ENCODE assay signal across 8 cellular contexts in the genomic region with DNA sequence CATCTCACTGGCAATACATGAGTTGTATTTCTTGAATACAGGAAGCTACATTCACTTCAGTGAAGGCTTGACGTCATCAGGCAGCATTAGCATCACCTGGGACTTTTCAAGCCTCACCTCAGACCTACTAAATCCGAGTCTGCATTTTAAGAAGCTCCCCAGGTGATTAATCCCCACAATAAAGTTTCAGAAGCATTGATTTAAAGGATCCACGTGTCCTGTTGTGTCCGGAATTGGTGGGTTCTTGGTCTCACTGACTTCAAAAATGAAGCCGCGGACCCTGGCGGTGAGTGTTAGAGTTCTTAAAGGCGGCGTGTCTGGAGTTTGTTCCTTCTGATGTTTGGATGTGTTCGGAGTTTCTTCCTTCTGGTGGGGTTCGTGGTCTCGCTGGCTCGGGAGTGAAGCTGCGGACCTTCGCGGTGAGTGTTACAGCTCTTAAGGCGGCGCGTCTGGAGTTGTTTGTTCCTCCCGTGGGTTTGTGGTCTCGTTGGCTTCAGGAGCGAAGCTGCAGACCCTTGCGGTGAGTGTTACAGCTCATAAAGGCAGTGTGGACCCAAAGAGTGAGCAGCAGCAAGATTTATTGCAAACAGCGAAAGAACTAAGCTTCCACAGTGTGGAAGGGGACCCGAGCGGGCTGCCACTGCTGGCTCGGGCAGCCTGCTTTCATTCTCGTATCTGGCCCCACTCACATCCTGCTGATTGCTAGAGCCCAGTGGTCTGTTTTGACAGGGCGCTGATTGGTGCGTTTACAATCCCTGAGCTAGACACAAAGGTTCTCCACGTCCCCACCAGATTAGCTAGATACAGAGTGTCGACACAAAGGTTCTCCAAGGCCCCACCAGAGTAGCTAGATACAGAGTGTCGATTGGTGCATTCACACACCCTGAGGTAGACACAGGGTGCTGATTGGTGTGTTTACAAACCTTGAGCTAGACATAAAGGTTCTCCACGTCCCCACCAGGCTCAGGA.
DNase-seq lines count a peak whose midpoint lies in the region; ATAC-seq and TF ChIP-seq lines count a peak whose summit lies in the region.
"Not testable (repeated sequence)": the region's sequence is repeated elsewhere in the genome, so short reads cannot be mapped to it uniquely, and the experiment has no call there.

No MANE protein-coding gene starts in this region.

- not testable (repeated sequence) for H3K9me3 Mint-ChIP-seq in T-helper 1 cell treated with Interleukin-12 subunit alpha and Interleukin-12 subunit beta and Interleukin-4 antibody, amounts not matched to agents 30 μg/mL and 1 μg/mL, for 36 hours; activated T-cell treated with anti-CD3 and anti-CD28 coated beads, Interleukin-2, amount 50 U/mL, for 72 hours

- TF ChIP-seq POLR2A in esophagus muscularis mucosa (IDR thresholded peaks at IDR 0.05; ENCODE audit: low read depth), result not testable (repeated sequence)
- peak in 1 of 4 donors; percentile 20 for TF ChIP-seq POLR2A in upper lobe of left lung (IDR thresholded peaks at IDR 0.05)

- peak; percentile 62 to 66 for DNase-seq in activated T-cell treated with anti-CD3 and anti-CD28 coated beads, Interleukin-2, amount 50 U/mL, for 72 hours
- not testable (repeated sequence) for DNase-seq in esophagus muscularis mucosa (ENCODE audit: extremely low spot score)
- DNase-seq in stimulated activated CD4-positive, alpha-beta T cell treated with anti-CD3 and anti-CD28 coated beads, Interleukin-15, amount 100 ng/mL, for 24 hours, result peak; percentile 48
- peak in 1 of 2 donors; percentile 27 for DNase-seq in upper lobe of left lung

- not testable (repeated sequence) for H3K36me3 Mint-ChIP-seq in T-helper 1 cell treated with Interleukin-12 subunit alpha and Interleukin-12 subunit beta and Interleukin-4 antibody, amounts not matched to agents 30 μg/mL and 1 μg/mL, for 36 hours (ENCODE audit: low read depth); activated T-cell treated with anti-CD3 and anti-CD28 coated beads, Interleukin-2, amount 50 U/mL, for 72 hours (ENCODE audit: insufficient read depth in 2 of 2)

- H3K27ac ChIP-seq in esophagus muscularis mucosa (replicated peaks in 1 of 4); upper lobe of left lung: not testable (repeated sequence)

- WGBS in esophagus muscularis mucosa, result 75% methylated on average over 34 of the region's 34 CpGs
- WGBS in upper lobe of left lung, 2 donors, result 53 to 70% methylated on average over 33 to 34 of the region's 34 CpGs

- H3K4me1 Mint-ChIP-seq in T-helper 1 cell treated with Interleukin-12 subunit alpha and Interleukin-12 subunit beta and Interleukin-4 antibody, amounts not matched to agents 30 μg/mL and 1 μg/mL, for 36 hours (ENCODE audit: low read depth), result peaks cover 11% of the 10 kb centered on the region
- peaks cover 20% of the 10 kb centered on the region for H3K4me1 Mint-ChIP-seq in activated T-cell treated with anti-CD3 and anti-CD28 coated beads, Interleukin-2, amount 50 U/mL, for 72 hours (ENCODE audit: low read depth)

- not testable (repeated sequence) for H3K27me3 Mint-ChIP-seq in T-helper 1 cell treated with Interleukin-12 subunit alpha and Interleukin-12 subunit beta and Interleukin-4 antibody, amounts not matched to agents 30 μg/mL and 1 μg/mL, for 36 hours (ENCODE audit: low read depth); activated T-cell treated with anti-CD3 and anti-CD28 coated beads, Interleukin-2, amount 50 U/mL, for 72 hours (ENCODE audit: low read depth)

- H3K4me1 ChIP-seq in esophagus muscularis mucosa, upper lobe of left lung: not testable (repeated sequence)

- H3K4me3 Mint-ChIP-seq in T-helper 1 cell treated with Interleukin-12 subunit alpha and Interleukin-12 subunit beta and Interleukin-4 antibody, amounts not matched to agents 30 μg/mL and 1 μg/mL, for 36 hours, result peak overlapping the region; percentile 92
- H3K4me3 Mint-ChIP-seq in activated T-cell treated with anti-CD3 and anti-CD28 coated beads, Interleukin-2, amount 50 U/mL, for 72 hours, result peak overlapping the region; percentile 89 to 96

- H3K27me3 ChIP-seq in esophagus muscularis mucosa, upper lobe of left lung: not testable (repeated sequence)

- H3K27ac Mint-ChIP-seq in T-helper 1 cell treated with Interleukin-12 subunit alpha and Interleukin-12 subunit beta and Interleukin-4 antibody, amounts not matched to agents 30 μg/mL and 1 μg/mL, for 36 hours, result peak overlapping the region; percentile 95
- H3K27ac Mint-ChIP-seq in activated T-cell treated with anti-CD3 and anti-CD28 coated beads, Interleukin-2, amount 50 U/mL, for 72 hours, result peak overlapping the region; percentile 72

- not testable (repeated sequence) for TF ChIP-seq EP300 in esophagus muscularis mucosa (IDR thresholded peaks at IDR 0.05); upper lobe of left lung (IDR thresholded peaks at IDR 0.05)

- H3K36me3 ChIP-seq in esophagus muscularis mucosa, upper lobe of left lung: not testable (repeated sequence)

- not testable (repeated sequence) for TF ChIP-seq CTCF in esophagus muscularis mucosa (IDR thresholded peaks at IDR 0.05); upper lobe of left lung (IDR thresholded peaks at IDR 0.05)

- H3K4me3 ChIP-seq in esophagus muscularis mucosa (peak overlapping the region; percentile 1 to 43 (median 30)), upper lobe of left lung (peak overlapping the region in 3 of 4 donors; percentile 21 to 41 (median 33))

- ATAC-seq in GM18520 (IDR thresholded peaks at IDR 0.05; ENCODE audit: unreplicated experiment) (peak; percentile 73), GM21717 (IDR thresholded peaks at IDR 0.05; ENCODE audit: unreplicated experiment) (peak; percentile 87), HG03159 (IDR thresholded peaks at IDR 0.05; ENCODE audit: unreplicated experiment) (peak; percentile 74)
- peak; percentile 99 to 100 for ATAC-seq in activated T-cell treated with anti-CD3 and anti-CD28 coated beads, Interleukin-2, amount 50 U/mL, for 72 hours (replicated peaks in 1 of 2)
- ATAC-seq in upper lobe of left lung (ENCODE audit: low FRiP score in 2 of 2), result not testable (repeated sequence)

- intact Hi-C loops in esophagus muscularis mucosa (cut with DNase I), result not testable (repeated sequence)

- H3K9me3 ChIP-seq in esophagus muscularis mucosa, upper lobe of left lung: not testable (repeated sequence)
